In genomic region chr6:3425574-3425973, GRCh38 we compare ENCODE assay signal across 28 cellular contexts.
"Had no signal": no experiment of that assay in that cellular context is flagged by ENCODE, and none has a peak within 500 bp of the region (broad histone marks: within the 10 kb centered on the region; RNA-seq: fewer than 3 reads in every experiment).

No MANE protein-coding gene starts in this region.

- H3K9me3 ChIP-seq: gastroesophageal sphincter, heart left ventricle, left lung, right atrium auricular region, sigmoid colon, spleen, thoracic aorta, tibial nerve, upper lobe of right lung, uterus had no signal

- FAIRE-seq: kidney had no signal

- H3K9me3 Mint-ChIP-seq: naive thymus-derived CD4-positive, alpha-beta T cell; nephron; neural progenitor cell; stimulated activated memory B cell treated with anti-CD40 and anti-IgM and Interleukin-4, amounts not matched to agents 10 μg/mL and 1 μg/mL and 100 μg/mL, for 72 hours had no signal

- H3K36me3 ChIP-seq: gastroesophageal sphincter, heart left ventricle, left lung, neural progenitor cell, right atrium auricular region, sigmoid colon, spleen, thoracic aorta, tibial nerve, upper lobe of right lung, uterus had no signal

- H3K4me3 Mint-ChIP-seq: naive thymus-derived CD4-positive, alpha-beta T cell; nephron; neural progenitor cell; stimulated activated memory B cell treated with anti-CD40 and anti-IgM and Interleukin-4, amounts not matched to agents 10 μg/mL and 1 μg/mL and 100 μg/mL, for 72 hours had no signal

- H3K27me3 ChIP-seq: dorsolateral prefrontal cortex, foreskin keratinocyte, gastroesophageal sphincter, heart left ventricle, hepatocyte, neural progenitor cell, right atrium auricular region, sigmoid colon, tibial nerve, upper lobe of right lung, uterus had no signal

- H3K36me3 Mint-ChIP-seq: stimulated activated memory B cell treated with anti-CD40 and anti-IgM and Interleukin-4, amounts not matched to agents 10 μg/mL and 1 μg/mL and 100 μg/mL, for 72 hours had no signal

- H3K4me2 ChIP-seq: hepatocyte, neural progenitor cell had no signal

- H3K9ac ChIP-seq: neural progenitor cell, parathyroid adenoma had no signal

- DNase-seq: cortex of kidney; dorsolateral prefrontal cortex; effector CD4-positive, alpha-beta T cell; heart left ventricle; kidney; left cardiac atrium; left lung; mesendoderm; midbrain; naive thymus-derived CD4-positive, alpha-beta T cell; sigmoid colon; spleen; stimulated activated CD4-positive, alpha-beta T cell treated with anti-CD3 and anti-CD28 coated beads, Interleukin-4, amount 100 ng/mL, for 4 hours; stimulated activated naive CD8-positive, alpha-beta T cell treated with anti-CD3 and anti-CD28 coated beads, Interleukin-15, Interleukin-2, amounts not matched to agents 100 U/mL and 50 U/mL, for 24 hours; substantia nigra; upper lobe of right lung; uterus had no signal

- ATAC-seq: gastroesophageal sphincter; heart left ventricle; left cardiac atrium; left lung; naive thymus-derived CD4-positive, alpha-beta T cell; stimulated activated memory B cell treated with anti-CD40 and anti-IgM and Interleukin-4, amounts not matched to agents 10 μg/mL and 1 μg/mL and 100 μg/mL, for 72 hours; stimulated activated naive CD8-positive, alpha-beta T cell treated with anti-CD3 and anti-CD28 coated beads, Interleukin-15, Interleukin-2, amounts not matched to agents 100 U/mL and 50 U/mL, for 24 hours; upper lobe of right lung had no signal

- H2AFZ ChIP-seq: hepatocyte, neural progenitor cell, parathyroid adenoma had no signal

- H3K27ac ChIP-seq: foreskin keratinocyte, gastroesophageal sphincter, heart left ventricle, hepatocyte, left lung, neural progenitor cell, parathyroid adenoma, right atrium auricular region, sigmoid colon, spleen, thoracic aorta, tibial nerve, upper lobe of right lung, uterus had no signal

- H3K27ac Mint-ChIP-seq: nephron; neural progenitor cell; progenitor cell of endocrine pancreas; stimulated activated memory B cell treated with anti-CD40 and anti-IgM and Interleukin-4, amounts not matched to agents 10 μg/mL and 1 μg/mL and 100 μg/mL, for 72 hours had no signal

- H3K4me3 ChIP-seq: dorsolateral prefrontal cortex, gastroesophageal sphincter, heart left ventricle, hepatocyte, left lung, neural progenitor cell, right atrium auricular region, sigmoid colon, spleen, thoracic aorta, tibial nerve, upper lobe of right lung, uterus had no signal

- H3K4me1 ChIP-seq: left lung, parathyroid adenoma, upper lobe of right lung had no signal
